2 cellular contexts compared by ENCODE assay signal in the genomic region with DNA sequence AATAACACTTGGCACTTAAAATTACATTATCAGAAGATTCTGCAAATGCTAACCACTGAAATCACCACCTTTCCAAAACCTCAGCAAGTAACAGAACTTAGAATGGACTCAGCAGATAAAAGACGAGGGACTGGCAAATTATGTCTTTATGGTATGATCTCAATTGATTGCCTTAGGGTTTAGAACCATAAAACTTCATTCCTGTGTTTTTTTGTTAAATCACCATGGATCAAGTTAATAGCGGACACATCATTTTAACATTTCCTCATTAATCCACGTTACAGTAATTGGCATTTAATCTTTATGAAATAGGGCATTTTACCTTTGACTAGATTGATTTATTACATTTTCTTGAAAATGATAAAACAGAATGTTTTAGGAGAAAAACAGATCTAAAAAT.
TF ChIP-seq lines count a peak whose summit lies in the region.

No MANE protein-coding gene starts in this region.

TF ChIP-seq in SK-N-SH treated with all-trans-retinoic acid at 6 μM for 48 hours, 23 proteins besides CTCF, POLR2A, EP300 and RAD21 (continued from another document):
- TF ChIP-seq, protein P1, sequence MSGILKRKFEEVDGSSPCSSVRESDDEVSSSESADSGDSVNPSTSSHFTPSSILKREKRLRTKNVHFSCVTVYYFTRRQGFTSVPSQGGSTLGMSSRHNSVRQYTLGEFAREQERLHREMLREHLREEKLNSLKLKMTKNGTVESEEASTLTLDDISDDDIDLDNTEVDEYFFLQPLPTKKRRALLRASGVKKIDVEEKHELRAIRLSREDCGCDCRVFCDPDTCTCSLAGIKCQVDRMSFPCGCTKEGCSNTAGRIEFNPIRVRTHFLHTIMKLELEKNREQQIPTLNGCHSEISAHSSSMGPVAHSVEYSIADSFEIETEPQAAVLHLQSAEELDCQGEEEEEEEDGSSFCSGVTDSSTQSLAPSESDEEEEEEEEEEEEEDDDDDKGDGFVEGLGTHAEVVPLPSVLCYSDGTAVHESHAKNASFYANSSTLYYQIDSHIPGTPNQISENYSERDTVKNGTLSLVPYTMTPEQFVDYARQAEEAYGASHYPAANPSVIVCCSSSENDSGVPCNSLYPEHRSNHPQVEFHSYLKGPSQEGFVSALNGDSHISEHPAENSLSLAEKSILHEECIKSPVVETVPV (CRISPR knock-in tag; IDR thresholded peaks at IDR 0.05), result no peak
- TF ChIP-seq PPARA (CRISPR knock-in tag; IDR thresholded peaks at IDR 0.05; ENCODE audit: borderline replicate concordance) (no peak), ZC3H10 (CRISPR knock-in tag; IDR thresholded peaks at IDR 0.05) (no peak), ARNTL (CRISPR knock-in tag; IDR thresholded peaks at IDR 0.05; ENCODE audit: borderline replicate concordance, low read depth) (no peak), BACH2 (CRISPR knock-in tag; IDR thresholded peaks at IDR 0.05; ENCODE audit: borderline replicate concordance) (no peak), SNAI2 (CRISPR knock-in tag; IDR thresholded peaks at IDR 0.05) (no peak), OSR1 (CRISPR knock-in tag; IDR thresholded peaks at IDR 0.05) (no peak), ZNF70 (CRISPR knock-in tag; IDR thresholded peaks at IDR 0.05) (no peak), ZNF8 (CRISPR knock-in tag; IDR thresholded peaks at IDR 0.05) (no peak), ESRRG (CRISPR knock-in tag; IDR thresholded peaks at IDR 0.05) (no peak)
- TF ChIP-seq, protein P2, sequence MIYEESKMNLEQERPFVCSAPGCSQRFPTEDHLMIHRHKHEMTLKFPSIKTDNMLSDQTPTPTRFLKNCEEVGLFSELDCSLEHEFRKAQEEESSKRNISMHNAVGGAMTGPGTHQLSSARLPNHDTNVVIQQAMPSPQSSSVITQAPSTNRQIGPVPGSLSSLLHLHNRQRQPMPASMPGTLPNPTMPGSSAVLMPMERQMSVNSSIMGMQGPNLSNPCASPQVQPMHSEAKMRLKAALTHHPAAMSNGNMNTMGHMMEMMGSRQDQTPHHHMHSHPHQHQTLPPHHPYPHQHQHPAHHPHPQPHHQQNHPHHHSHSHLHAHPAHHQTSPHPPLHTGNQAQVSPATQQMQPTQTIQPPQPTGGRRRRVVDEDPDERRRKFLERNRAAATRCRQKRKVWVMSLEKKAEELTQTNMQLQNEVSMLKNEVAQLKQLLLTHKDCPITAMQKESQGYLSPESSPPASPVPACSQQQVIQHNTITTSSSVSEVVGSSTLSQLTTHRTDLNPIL (CRISPR knock-in tag; IDR thresholded peaks at IDR 0.05; ENCODE audit: low read depth), result no peak
- TF ChIP-seq, protein P3, sequence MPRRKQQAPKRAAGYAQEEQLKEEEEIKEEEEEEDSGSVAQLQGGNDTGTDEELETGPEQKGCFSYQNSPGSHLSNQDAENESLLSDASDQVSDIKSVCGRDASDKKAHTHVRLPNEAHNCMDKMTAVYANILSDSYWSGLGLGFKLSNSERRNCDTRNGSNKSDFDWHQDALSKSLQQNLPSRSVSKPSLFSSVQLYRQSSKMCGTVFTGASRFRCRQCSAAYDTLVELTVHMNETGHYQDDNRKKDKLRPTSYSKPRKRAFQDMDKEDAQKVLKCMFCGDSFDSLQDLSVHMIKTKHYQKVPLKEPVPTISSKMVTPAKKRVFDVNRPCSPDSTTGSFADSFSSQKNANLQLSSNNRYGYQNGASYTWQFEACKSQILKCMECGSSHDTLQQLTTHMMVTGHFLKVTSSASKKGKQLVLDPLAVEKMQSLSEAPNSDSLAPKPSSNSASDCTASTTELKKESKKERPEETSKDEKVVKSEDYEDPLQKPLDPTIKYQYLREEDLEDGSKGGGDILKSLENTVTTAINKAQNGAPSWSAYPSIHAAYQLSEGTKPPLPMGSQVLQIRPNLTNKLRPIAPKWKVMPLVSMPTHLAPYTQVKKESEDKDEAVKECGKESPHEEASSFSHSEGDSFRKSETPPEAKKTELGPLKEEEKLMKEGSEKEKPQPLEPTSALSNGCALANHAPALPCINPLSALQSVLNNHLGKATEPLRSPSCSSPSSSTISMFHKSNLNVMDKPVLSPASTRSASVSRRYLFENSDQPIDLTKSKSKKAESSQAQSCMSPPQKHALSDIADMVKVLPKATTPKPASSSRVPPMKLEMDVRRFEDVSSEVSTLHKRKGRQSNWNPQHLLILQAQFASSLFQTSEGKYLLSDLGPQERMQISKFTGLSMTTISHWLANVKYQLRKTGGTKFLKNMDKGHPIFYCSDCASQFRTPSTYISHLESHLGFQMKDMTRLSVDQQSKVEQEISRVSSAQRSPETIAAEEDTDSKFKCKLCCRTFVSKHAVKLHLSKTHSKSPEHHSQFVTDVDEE (CRISPR knock-in tag; IDR thresholded peaks at IDR 0.05), result no peak

TF ChIP-seq in K562, 482 proteins besides CTCF, POLR2A, EP300 and RAD21 (continued from another document):
- TF ChIP-seq, protein P4, sequence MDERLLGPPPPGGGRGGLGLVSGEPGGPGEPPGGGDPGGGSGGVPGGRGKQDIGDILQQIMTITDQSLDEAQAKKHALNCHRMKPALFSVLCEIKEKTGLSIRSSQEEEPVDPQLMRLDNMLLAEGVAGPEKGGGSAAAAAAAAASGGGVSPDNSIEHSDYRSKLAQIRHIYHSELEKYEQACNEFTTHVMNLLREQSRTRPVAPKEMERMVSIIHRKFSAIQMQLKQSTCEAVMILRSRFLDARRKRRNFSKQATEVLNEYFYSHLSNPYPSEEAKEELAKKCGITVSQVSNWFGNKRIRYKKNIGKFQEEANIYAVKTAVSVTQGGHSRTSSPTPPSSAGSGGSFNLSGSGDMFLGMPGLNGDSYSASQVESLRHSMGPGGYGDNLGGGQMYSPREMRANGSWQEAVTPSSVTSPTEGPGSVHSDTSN (CRISPR knock-in tag; IDR thresholded peaks at IDR 0.05; ENCODE audit: low read depth), result no peak
- TF ChIP-seq, protein P4 (tag; conservative IDR thresholded peaks at IDR 0.05; ENCODE audit: low read depth), result 0 out of 2 replicates have a peak, but pooled peaks have one; percentile 7
- TF ChIP-seq, protein P5, sequence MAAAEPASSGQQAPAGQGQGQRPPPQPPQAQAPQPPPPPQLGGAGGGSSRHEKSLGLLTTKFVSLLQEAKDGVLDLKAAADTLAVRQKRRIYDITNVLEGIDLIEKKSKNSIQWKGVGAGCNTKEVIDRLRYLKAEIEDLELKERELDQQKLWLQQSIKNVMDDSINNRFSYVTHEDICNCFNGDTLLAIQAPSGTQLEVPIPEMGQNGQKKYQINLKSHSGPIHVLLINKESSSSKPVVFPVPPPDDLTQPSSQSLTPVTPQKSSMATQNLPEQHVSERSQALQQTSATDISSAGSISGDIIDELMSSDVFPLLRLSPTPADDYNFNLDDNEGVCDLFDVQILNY (CRISPR knock-in tag; IDR thresholded peaks at IDR 0.05), result no peak
